1 cellular context compared by ENCODE assay signal in genomic region chr3:12655701-12656100, GRCh38.
TF ChIP-seq lines count a peak whose summit lies in the region.

No MANE protein-coding gene starts in this region.

TF ChIP-seq in IMR-90, 13 proteins besides CTCF, POLR2A, EP300 and RAD21:
- no peak for TF ChIP-seq SMC3 (IDR thresholded peaks at IDR 0.05; ENCODE audit: low read depth, low read length)
- TF ChIP-seq FOS (IDR thresholded peaks at IDR 0.05; ENCODE audit: low read depth, low read length), result no peak
- no peak for TF ChIP-seq MXI1 (IDR thresholded peaks at IDR 0.05; ENCODE audit: borderline replicate concordance, low read depth, low read length)
- no peak for TF ChIP-seq USF2 (IDR thresholded peaks at IDR 0.05; ENCODE audit: low read depth, low read length)
- no peak for TF ChIP-seq CHD1 (IDR thresholded peaks at IDR 0.05; ENCODE audit: low read depth, low read length)
- no peak for TF ChIP-seq NFE2L2 (IDR thresholded peaks at IDR 0.05; ENCODE audit: low read depth, low read length)
- TF ChIP-seq BHLHE40 (IDR thresholded peaks at IDR 0.05; ENCODE audit: low read depth, low read length), result no peak
- no peak for TF ChIP-seq MAFK (IDR thresholded peaks at IDR 0.05; ENCODE audit: low read depth, low read length)
- no peak for TF ChIP-seq RFX5 (IDR thresholded peaks at IDR 0.05; ENCODE audit: low read depth, low read length)
- TF ChIP-seq MAZ (IDR thresholded peaks at IDR 0.05; ENCODE audit: borderline replicate concordance, low read depth, low read length), result no peak
- TF ChIP-seq, protein P1, sequence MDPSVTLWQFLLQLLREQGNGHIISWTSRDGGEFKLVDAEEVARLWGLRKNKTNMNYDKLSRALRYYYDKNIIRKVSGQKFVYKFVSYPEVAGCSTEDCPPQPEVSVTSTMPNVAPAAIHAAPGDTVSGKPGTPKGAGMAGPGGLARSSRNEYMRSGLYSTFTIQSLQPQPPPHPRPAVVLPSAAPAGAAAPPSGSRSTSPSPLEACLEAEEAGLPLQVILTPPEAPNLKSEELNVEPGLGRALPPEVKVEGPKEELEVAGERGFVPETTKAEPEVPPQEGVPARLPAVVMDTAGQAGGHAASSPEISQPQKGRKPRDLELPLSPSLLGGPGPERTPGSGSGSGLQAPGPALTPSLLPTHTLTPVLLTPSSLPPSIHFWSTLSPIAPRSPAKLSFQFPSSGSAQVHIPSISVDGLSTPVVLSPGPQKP (IDR thresholded peaks at IDR 0.05; ENCODE audit: borderline replicate concordance, low read depth, low read length), result no peak
- TF ChIP-seq RCOR1 (IDR thresholded peaks at IDR 0.05; ENCODE audit: insufficient replicate concordance, low read length), result no peak
- no peak for TF ChIP-seq CEBPB (IDR thresholded peaks at IDR 0.05; ENCODE audit: low read depth, low read length)
TF ChIP-seq in IMR-90: peak in this region for 0.
